ENCODE assay signal across 30 cellular contexts in genomic region chr11:95065336-95065735, GRCh38. TPM values are rescaled to one million over a fixed set of nuclear protein-coding genes. Genes with fewer than 3 reads are reported as not detected.
A peak's percentile ranks its signal among the peaks of the same experiment; 100 is the strongest.
DNase-seq lines count a peak whose midpoint lies in the region; ATAC-seq and TF ChIP-seq lines count a peak whose summit lies in the region.
"Had no signal": no experiment of that assay in that cellular context is flagged by ENCODE, and none has a peak within 500 bp of the region (broad histone marks: within the 10 kb centered on the region; RNA-seq: fewer than 3 reads in every experiment).

No MANE protein-coding gene starts in this region.

- H3K9me3 ChIP-seq in gastrocnemius medialis: no peaks in the 10 kb centered on the region
- H3K9me3 ChIP-seq: adrenal gland, spleen had no signal

- no peak overlapping the region for H3K27ac Mint-ChIP-seq in GM23338

- no peak overlapping the region for H3K4me2 ChIP-seq in GM23338

- TF ChIP-seq POLR2A in gastrocnemius medialis (IDR thresholded peaks at IDR 0.05): no peak

- H3K9me2 ChIP-seq in GM23338 (ENCODE audit: insufficient read depth): no peaks in the 10 kb centered on the region; the same call in 1 of the 2 replicates

- H3K4me1 Mint-ChIP-seq in GM23338: peaks cover 11% of the 10 kb centered on the region

- no peak overlapping the region for H3K4me3 Mint-ChIP-seq in GM23338
- H3K4me3 Mint-ChIP-seq: activated T-cell treated with anti-CD3 and anti-CD28 coated beads, Interleukin-2, amount 50 U/mL, for 4 hours had no signal

- TF ChIP-seq CTCF in gastrocnemius medialis (IDR thresholded peaks at IDR 0.05 in 4 of 5, conservative IDR thresholded peaks at IDR 0.05 in 1 of 5) (no peak), GM23338 (conservative IDR thresholded peaks at IDR 0.05; ENCODE audit: low read depth in 2 of 2) (no peak)

- H3K27me3 ChIP-seq in gastrocnemius medialis (no peaks in the 10 kb centered on the region), GM23338 (ENCODE audit: insufficient read depth) (0 out of 2 replicates have a peak, but pooled peaks cover 3% of the 10 kb centered on the region)
- H3K27me3 ChIP-seq: adrenal gland, spleen had no signal

- H3K36me3 ChIP-seq in gastrocnemius medialis (no peaks in the 10 kb centered on the region), GM23338 (ENCODE audit: insufficient read depth) (no peaks in the 10 kb centered on the region)
- H3K36me3 ChIP-seq: adrenal gland, spleen had no signal

- no peak overlapping the region for H3K4me3 ChIP-seq in gastrocnemius medialis
- H3K4me3 ChIP-seq in GM23338: no peak overlapping the region
- H3K4me3 ChIP-seq: adrenal gland, spleen had no signal

- H3F3A ChIP-seq in GM23338 (replicated peaks; ENCODE audit: low read depth): peaks cover 6% of the 10 kb centered on the region

- in situ Hi-C loops in KBM-7 (cut with MboI; ENCODE audit: low pct_unique_long_range_greater_than_20kb, low sequenced_read_pairs) (no loop called here), gastrocnemius medialis (cut with MboI; ENCODE audit: low sequenced_read_pairs in 4 of 4) (loop anchor here (5.0 to 25.0 kb wide), 4 partner anchors 77 to 699 kb away; partner anchors contain the start of genes CWC15 (in 2 of the 4), KDM4D (in 2 of the 4) and SESN3 (in 1 of the 4))

- peaks cover 8% of the 10 kb centered on the region; the same call in 1 of the 2 replicates for H3K79me2 ChIP-seq in GM23338 (replicated peaks; ENCODE audit: insufficient read depth)

- H4K20me1 ChIP-seq in GM23338 (replicated peaks; ENCODE audit: insufficient read depth): no peaks in the 10 kb centered on the region

- no peak overlapping the region for H2AFZ ChIP-seq in GM23338

- peaks cover 4% of the 10 kb centered on the region; the same call in 1 of the 3 replicates for H3K36me3 Mint-ChIP-seq in GM23338 (ENCODE audit: low read depth)

- peaks cover 13% of the 10 kb centered on the region for H3K27me3 Mint-ChIP-seq in GM23338 (ENCODE audit: insufficient read depth, low read depth, poor library complexity)

- no peaks in the 10 kb centered on the region for H3K9me3 Mint-ChIP-seq in GM23338
- H3K9me3 Mint-ChIP-seq: activated T-cell treated with anti-CD3 and anti-CD28 coated beads, Interleukin-2, amount 50 U/mL, for 4 hours; CD8-positive, alpha-beta memory T cell had no signal

- H3K27ac ChIP-seq in gastrocnemius medialis: no peak overlapping the region
- no peak overlapping the region for H3K27ac ChIP-seq in GM23338 (ENCODE audit: low read depth)
- H3K27ac ChIP-seq: adrenal gland had no signal

- peak; percentile 30 to 71 (median 49) for DNase-seq in NCI-H1417 (lab: John Stamatoyannopoulos, UW)
- DNase-seq in NCI-H1417 treated with DMSO at 0.1 percent for 48 hours (lab: John Stamatoyannopoulos, UW): no peak
- DNase-seq in KBM-7: peak; percentile 28
- peak; percentile 42 for DNase-seq in NCI-H69 (lab: John Stamatoyannopoulos, UW)
- peak; percentile 56 for DNase-seq in medulla oblongata (ENCODE audit: extremely low spot score)
- DNase-seq in NCI-H2227 (lab: John Stamatoyannopoulos, UW; ENCODE audit: unreplicated experiment): no peak
- no peak for DNase-seq in gastrocnemius medialis
- DNase-seq in GM23338 (ENCODE audit: low spot score): no peak
- DNase-seq: activated CD4-positive, CD25-positive, alpha-beta regulatory T cell; activated naive CD4-positive, alpha-beta T cell; activated T-cell treated with anti-CD3 and anti-CD28 coated beads, Interleukin-2, amount 50 U/mL, for 4 hours; adrenal gland; AML-193; CD8-positive, alpha-beta memory T cell; glutamatergic neuron; GOT3; left cardiac atrium; mesenchymal stem cell; NCI-H146; NCI-H774; OCI-M1; retina; spleen; stimulated activated CD4-positive, alpha-beta T cell treated with anti-CD3 and anti-CD28 coated beads, Interleukin-4, amount 100 ng/mL, for 1 hour; stimulated activated naive CD4-positive, alpha-beta T cell treated with Interleukin-2 at 50 U/mL for 16 hours; T1000 had no signal

- H3K4me1 ChIP-seq in gastrocnemius medialis (peaks cover 19 to 21% of the 10 kb centered on the region in 2 donors), GM23338 (ENCODE audit: insufficient read depth) (peaks cover 10% of the 10 kb centered on the region)

- intact Hi-C loops in gastrocnemius medialis (cut with DNase I; ENCODE audit: low total_unique reads): loop anchor here (5.0 to 10.0 kb wide), 5 partner anchors 93 to 1323 kb away; partner anchors contain the start of genes C11orf54, CWC15, KDM4D and TAF1D

- no peak for ATAC-seq in gastrocnemius medialis
- ATAC-seq in GM23338: no peak
- ATAC-seq: activated T-cell treated with anti-CD3 and anti-CD28 coated beads, Interleukin-2, amount 50 U/mL, for 4 hours; left cardiac atrium; Right ventricle myocardium inferior had no signal

TF ChIP-seq in GM23338, 12 proteins besides CTCF, POLR2A, EP300 and RAD21:
- no peak for TF ChIP-seq POLR2AphosphoS5 (IDR thresholded peaks at IDR 0.05; ENCODE audit: low read depth)
- TF ChIP-seq ZNF114 (CRISPR knock-in tag; IDR thresholded peaks at IDR 0.05): no peak
- TF ChIP-seq ETS1 (IDR thresholded peaks at IDR 0.05): no peak
- TF ChIP-seq STAT1 (IDR thresholded peaks at IDR 0.05; ENCODE audit: unreplicated experiment): no peak

RNA-seq across cellular contexts. Expression of gene SRSF8, which starts 1.4 kb away (rescaled TPM):
- 10 to 100 TPM; 18.2 to 31.0 (median 21.5) TPM for total RNA-seq in gastrocnemius medialis
- 11.0 and 12.6 TPM in 2 replicates for total RNA-seq in GM23338 (2014; rRNA removed; shearing (Covaris generic))
- 18.2 and 19.9 TPM in 2 replicates for polyA plus RNA-seq in GM23338 (2016; fragmentation: Nextera tagmentation; extraction: Ambion mirVana)

RNA-seq across cellular contexts. Expression of gene KDM4F, which starts 16.1 kb away (rescaled TPM):
- not detected for total RNA-seq in gastrocnemius medialis
- not detected in 2 replicates for total RNA-seq in GM23338 (2014; rRNA removed; shearing (Covaris generic))
- polyA plus RNA-seq in GM23338 (2016; fragmentation: Nextera tagmentation; extraction: Ambion mirVana): not detected in 2 replicates
- total RNA-seq: A172; activated T-cell treated with anti-CD3 and anti-CD28 coated beads, Interleukin-2, amount 50 U/mL, for 4 hours; adrenal gland; CD8-positive, alpha-beta memory T cell; left cardiac atrium; osteoblast; Right ventricle myocardium inferior; spleen had no signal
- polyA plus RNA-seq: adrenal gland; CD8-positive, alpha-beta memory T cell; spleen; thymus had no signal

RNA-seq across cellular contexts. Expression of gene ENDOD1, which starts 24.3 kb away (rescaled TPM):
- total RNA-seq in gastrocnemius medialis: 10 to 100 TPM; 17.5 to 35.2 (median 27.6) TPM
- total RNA-seq in GM23338 (2014; rRNA removed; shearing (Covaris generic)): 4.0 and 4.4 TPM in 2 replicates
- 0.76 and 1.1 TPM in 2 replicates for polyA plus RNA-seq in GM23338 (2016; fragmentation: Nextera tagmentation; extraction: Ambion mirVana)

RNA-seq across cellular contexts. Expression of gene KDM4E, which starts 40.3 kb away (rescaled TPM):
- total RNA-seq in gastrocnemius medialis: not detected
- total RNA-seq in GM23338 (2014; rRNA removed; shearing (Covaris generic)): not detected in 2 replicates
- polyA plus RNA-seq in GM23338 (2016; fragmentation: Nextera tagmentation; extraction: Ambion mirVana): not detected in 2 replicates
- total RNA-seq: A172; activated T-cell treated with anti-CD3 and anti-CD28 coated beads, Interleukin-2, amount 50 U/mL, for 4 hours; adrenal gland; CD8-positive, alpha-beta memory T cell; left cardiac atrium; osteoblast; Right ventricle myocardium inferior; spleen had no signal
- polyA plus RNA-seq: adrenal gland; CD8-positive, alpha-beta memory T cell; spleen; thymus had no signal

Comparison
In these comparisons a context has a peak if more than half of its experiments do, and no peak if none do; other contexts are left out.
1. DNase-seq: peak in NCI-H1417 (3 of 3), KBM-7 (single experiment), NCI-H69 (single experiment) and medulla oblongata (single experiment); none in NCI-H1417 treated with DMSO at 0.1 percent for 48 hours (single experiment), NCI-H2227 (single experiment), gastrocnemius medialis (0 of 2) and GM23338 (single experiment).